In the genomic region with DNA sequence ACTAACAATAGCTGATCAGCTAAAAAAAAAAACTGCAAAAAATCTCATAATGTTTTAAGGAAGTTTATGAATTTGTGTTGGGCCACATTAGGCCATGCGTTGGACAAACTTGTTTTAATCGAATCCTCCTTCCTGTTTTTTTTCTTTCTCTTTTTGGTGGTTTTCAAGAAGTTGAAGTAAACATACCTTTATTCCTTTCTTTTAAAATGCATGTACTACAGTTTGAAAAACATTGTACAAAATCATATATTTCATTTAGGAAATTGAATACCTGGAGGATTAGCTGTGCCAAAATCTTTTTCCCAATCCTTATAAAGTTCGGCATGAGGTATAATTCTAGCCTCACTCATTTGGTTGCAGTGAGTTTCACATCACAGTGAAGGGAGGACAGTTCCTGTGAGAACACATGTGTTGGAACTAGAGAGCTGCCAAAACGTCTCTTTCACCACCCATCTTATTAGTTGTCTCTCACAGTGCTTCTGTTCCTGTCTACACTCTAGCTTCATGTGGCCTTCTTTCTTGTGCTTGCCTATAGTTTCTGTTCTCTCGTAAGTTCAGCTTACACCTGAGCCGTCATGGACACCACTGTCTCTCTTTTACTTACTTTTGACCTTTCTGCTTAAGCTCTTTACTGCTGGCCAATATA, we compare ENCODE assay signal across 8 cellular contexts. TPM values are rescaled to one million over a fixed set of nuclear protein-coding genes. Genes with fewer than 3 reads are reported as not detected.
DNase-seq lines count a peak whose midpoint lies in the region; ATAC-seq, FAIRE-seq and TF ChIP-seq lines count a peak whose summit lies in the region.

No MANE protein-coding gene starts in this region.

- H3K4me3 ChIP-seq in PC-3 (ENCODE audit: low read length) = peak overlapping the region; percentile 45
- peak overlapping the region; percentile 10 to 40 (median 40) for H3K4me3 ChIP-seq in esophagus muscularis mucosa
- no peak overlapping the region for H3K4me3 ChIP-seq in small intestine (ENCODE audit: low read depth in 1 of 2, low read length in 2 of 2)

- CTCF ChIA-PET in PC-3 (lab: Charles Lee) = no interaction called here

- H3K9ac ChIP-seq in PC-3 (ENCODE audit: low read length) = no peak overlapping the region

- no peaks in the 10 kb centered on the region for H3K9me3 ChIP-seq in PC-3 (ENCODE audit: low read length)
- H3K9me3 ChIP-seq in esophagus muscularis mucosa = no peaks in the 10 kb centered on the region
- no peaks in the 10 kb centered on the region for H3K9me3 ChIP-seq in small intestine (ENCODE audit: control insufficient read depth, low read depth)

- no peaks in the 10 kb centered on the region for H3K9me2 ChIP-seq in PC-3 (replicated peaks; ENCODE audit: low read length)

- peak overlapping the region; percentile 70 for H3K4me2 ChIP-seq in PC-3 (ENCODE audit: low read length)

- H3K79me2 ChIP-seq in PC-3 (ENCODE audit: low read length) = peaks cover 53% of the 10 kb centered on the region

- TF ChIP-seq POLR2A in esophagus muscularis mucosa (IDR thresholded peaks at IDR 0.05; ENCODE audit: low read depth) = no peak
- no peak for TF ChIP-seq POLR2A in erythroblast (IDR thresholded peaks at IDR 0.05; ENCODE audit: low read length)

- peak; percentile 59 for DNase-seq in Ammon's horn (ENCODE audit: low spot score)
- no peak for DNase-seq in PC-3
- no peak for DNase-seq in esophagus muscularis mucosa (ENCODE audit: extremely low spot score)
- DNase-seq in small intestine = peak; percentile 33
- no peak for DNase-seq in erythroblast (lab: John Stamatoyannopoulos, UW)
- DNase-seq in NCI-H524 treated with DMSO at 0.1 percent for 48 hours (lab: John Stamatoyannopoulos, UW) = no peak

- H3K27ac ChIP-seq in PC-3 (ENCODE audit: low read length) = peak overlapping the region; percentile 53
- H3K27ac ChIP-seq in esophagus muscularis mucosa (replicated peaks in 1 of 4) = peak overlapping the region; percentile 59 to 71 (median 66)
- peak overlapping the region; percentile 82 to 89 for H3K27ac ChIP-seq in small intestine (ENCODE audit: low read depth in 1 of 2, low read length in 1 of 2)

- H3K36me3 ChIP-seq in PC-3 (ENCODE audit: low read depth, low read length) = no peaks in the 10 kb centered on the region
- no peaks in the 10 kb centered on the region for H3K36me3 ChIP-seq in esophagus muscularis mucosa
- H3K36me3 ChIP-seq in small intestine (ENCODE audit: control insufficient read depth in 2 of 2, insufficient read depth in 2 of 2, low read length in 2 of 2) = peaks cover 0 to 3% of the 10 kb centered on the region in 2 donors

- no peaks in the 10 kb centered on the region for H3F3A ChIP-seq in PC-3 (ENCODE audit: low read length, unreplicated experiment)

- H4K20me1 ChIP-seq in PC-3 (ENCODE audit: low read length) = no peaks in the 10 kb centered on the region

- no peak for FAIRE-seq in small intestine (lab: Jason Lieb, UNC)

- WGBS in esophagus muscularis mucosa = 41% methylated on average over 6 of the region's 6 CpGs
- WGBS in small intestine, 3 donors = 52 to 70% (median 57%) methylated on average over 6 of the region's 6 CpGs

- H2AFZ ChIP-seq in PC-3 (ENCODE audit: low read length) = no peak overlapping the region

- POLR2A ChIA-PET in PC-3 (lab: Charles Lee; ENCODE audit: unreplicated experiment) = interaction anchor here (0.5 kb wide), 1 partner anchor 27 kb away, joined by 3 read pairs; no protein-coding TSS in a partner anchor

- TF ChIP-seq CTCF in PC-3 (conservative IDR thresholded peaks at IDR 0.05; ENCODE audit: low read depth, low read length) (no peak), esophagus muscularis mucosa (IDR thresholded peaks at IDR 0.05) (no peak)

- no TSS peak for BruUV-seq in PC-3 (replicated peaks; lab: Mats Ljungman, UMichigan)

- H3K27me3 ChIP-seq in PC-3 (ENCODE audit: low read length) (no peaks in the 10 kb centered on the region), esophagus muscularis mucosa (no peaks in the 10 kb centered on the region), small intestine (ENCODE audit: control insufficient read depth in 2 of 2, insufficient read depth in 2 of 2, low read length in 2 of 2) (no peaks in the 10 kb centered on the region)

- TF ChIP-seq EP300 in esophagus muscularis mucosa (IDR thresholded peaks at IDR 0.05) = no peak

- H3K4me1 ChIP-seq in PC-3 (ENCODE audit: insufficient read depth, low read length) (peaks cover 60% of the 10 kb centered on the region), esophagus muscularis mucosa (peaks cover 13 to 44% (median 33%) of the 10 kb centered on the region in 4 donors), small intestine (ENCODE audit: control insufficient read depth in 2 of 2, insufficient read depth in 1 of 2, low read depth in 1 of 2, low read length in 1 of 2) (peaks cover 0 to 7% of the 10 kb centered on the region in 2 donors)

- intact Hi-C loops in PC-3 (cut with micrococcal nuclease) = loop anchor here (2.0 kb wide), 1 partner anchor 35 kb away; no protein-coding TSS in a partner anchor
- intact Hi-C loops in esophagus muscularis mucosa (cut with DNase I) = no loop called here

- ATAC-seq in GM18867 (IDR thresholded peaks at IDR 0.05; ENCODE audit: unreplicated experiment) = peak; percentile 81
- peak; percentile 62 for ATAC-seq in HG02981 (IDR thresholded peaks at IDR 0.05; ENCODE audit: unreplicated experiment)
- no peak for ATAC-seq in PC-3

RNA-seq across cellular contexts. Expression of a gene that starts 37.7 kb away (rescaled TPM):
- total RNA-seq in PC-3 (2014; rRNA removed) = 13.1 and 15.8 TPM in 2 replicates
- 10 to 100 TPM; 16.9 to 23.5 (median 20.2) TPM for total RNA-seq in esophagus muscularis mucosa
- 10 to 100 TPM in 2 of 3 donors, 1 to 10 TPM in 1; 8.9 to 19.9 (median 17.6) TPM for polyA plus RNA-seq in small intestine

Comparison
In these comparisons a context has a peak if more than half of its experiments do, and no peak if none do; other contexts are left out.
1. DNase-seq: peak in Ammon's horn (single experiment) and small intestine (single experiment); none in PC-3 (single experiment), esophagus muscularis mucosa (single experiment), erythroblast (0 of 2) and NCI-H524 treated with DMSO at 0.1 percent for 48 hours (single experiment).
2. H3K4me3 ChIP-seq: peak in PC-3 (single experiment) and esophagus muscularis mucosa (4 of 4); none in small intestine (0 of 2).
3. Peak in every context shown above with its lines, with median percentiles within 50 percentile points of each other: H3K27ac ChIP-seq.